Comparison of ENCODE assay signal across 23 cellular contexts in genomic region chr11:105781807-105782206, GRCh38.
DNase-seq lines count a peak whose midpoint lies in the region; ATAC-seq and TF ChIP-seq lines count a peak whose summit lies in the region.
"Had no signal": no experiment of that assay in that cellular context is flagged by ENCODE, and none has a peak within 500 bp of the region (broad histone marks: within the 10 kb centered on the region; RNA-seq: fewer than 3 reads in every experiment).

No MANE protein-coding gene starts in this region.

- H3K4me3 ChIP-seq in dorsolateral prefrontal cortex (peak overlapping the region in 21 of 59 donors; percentile 1 to 44 (median 22)), BE2C (ENCODE audit: low read depth, low read length) (no peak overlapping the region)
- H3K4me3 ChIP-seq: BLaER1 treated with 17β-estradiol and CSF1 and Interleukin-3, amounts not matched to agents 10 nM and 100 nM; GM12878; GM23248; HAP-1; MG63 had no signal

- H3K27ac ChIP-seq in dorsolateral prefrontal cortex (peak overlapping the region in 55 of 59 donors; percentile 17 to 90 (median 70)), temporal lobe (ENCODE audit: low read depth, low read length) (peak overlapping the region; percentile 63)
- H3K27ac ChIP-seq: 22Rv1; BLaER1 treated with 17β-estradiol and CSF1 and Interleukin-3, amounts not matched to agents 10 nM and 100 nM; GM23248 had no signal

- H3K4me1 ChIP-seq in BE2C: 0 out of 2 replicates have a peak, but pooled peaks cover 10% of the 10 kb centered on the region
- H3K4me1 ChIP-seq: BLaER1 treated with 17β-estradiol and CSF1 and Interleukin-3, amounts not matched to agents 10 nM and 100 nM; HAP-1 had no signal

- ATAC-seq in HG02678 (IDR thresholded peaks at IDR 0.05; ENCODE audit: unreplicated experiment) (no peak), GM19455 (IDR thresholded peaks at IDR 0.05; ENCODE audit: unreplicated experiment) (no peak)
- ATAC-seq: GM12878 had no signal

- peak; percentile 60 for DNase-seq in NCI-H1105 treated with DMSO at 0.1 percent for 48 hours (lab: John Stamatoyannopoulos, UW)
- no peak for DNase-seq in NCI-H1105 (lab: John Stamatoyannopoulos, UW)
- DNase-seq in NCI-H748 (lab: John Stamatoyannopoulos, UW; ENCODE audit: unreplicated experiment): peak; percentile 72
- no peak for DNase-seq in dorsolateral prefrontal cortex
- no peak for DNase-seq in BE2C
- DNase-seq: ACHN; CD4-positive, alpha-beta memory T cell; DND-41; GM23248; MG63; NCI-H1694 treated with DMSO at 0.1 percent for 48 hours; NCI-H2081 treated with DMSO at 0.1 percent for 48 hours; NCI-H226; NCI-H510A treated with DMSO at 0.1 percent for 48 hours; SHP77; SK-N-SH had no signal

- no peaks in the 10 kb centered on the region for H3K27me3 ChIP-seq in dorsolateral prefrontal cortex
- H3K27me3 ChIP-seq in BE2C: no peaks in the 10 kb centered on the region
- H3K27me3 ChIP-seq: BLaER1 treated with 17β-estradiol and CSF1 and Interleukin-3, amounts not matched to agents 10 nM and 100 nM; MG63 had no signal

- intact Hi-C loops in dorsolateral prefrontal cortex (cut with DNase I): no loop called here

- H3K36me3 ChIP-seq in BE2C: no peaks in the 10 kb centered on the region
- H3K36me3 ChIP-seq: BLaER1 treated with 17β-estradiol and CSF1 and Interleukin-3, amounts not matched to agents 10 nM and 100 nM; HAP-1; MG63 had no signal

- H3K9me3 ChIP-seq in BE2C: no peaks in the 10 kb centered on the region
- H3K9me3 ChIP-seq: BLaER1 treated with 17β-estradiol and CSF1 and Interleukin-3, amounts not matched to agents 10 nM and 100 nM; HAP-1; MG63; SK-N-SH had no signal

- peak in 1 of 56 donors; percentile 13 for TF ChIP-seq CTCF in dorsolateral prefrontal cortex (IDR thresholded peaks at IDR 0.05 in 54 of 56, conservative IDR thresholded peaks at IDR 0.05 in 2 of 56; ENCODE audit: low read depth in 1 of 56, partially characterized antibody in 56 of 56)
- no peak for TF ChIP-seq CTCF in BE2C (IDR thresholded peaks at IDR 0.05; ENCODE audit: low read depth, low read length)

Comparison
In these comparisons a context has a peak if more than half of its experiments do, and no peak if none do; other contexts are left out.
1. DNase-seq: peak in NCI-H1105 treated with DMSO at 0.1 percent for 48 hours (single experiment) and NCI-H748 (single experiment); none in NCI-H1105 (single experiment), dorsolateral prefrontal cortex (0 of 10) and BE2C (single experiment).